In genomic region chr1:198265073-198265661, GRCh38 we compare ENCODE assay signal across 13 cellular contexts.
A peak's percentile ranks its signal among the peaks of the same experiment; 100 is the strongest.
DNase-seq lines count a peak whose midpoint lies in the region; ATAC-seq and TF ChIP-seq lines count a peak whose summit lies in the region.
"Had no signal": no experiment of that assay in that cellular context is flagged by ENCODE, and none has a peak within 500 bp of the region (broad histone marks: within the 10 kb centered on the region; RNA-seq: fewer than 3 reads in every experiment).

No MANE protein-coding gene starts in this region.

- no peak overlapping the region for H3K4me2 ChIP-seq in GM23338

- TF ChIP-seq CTCF in GM23338 (conservative IDR thresholded peaks at IDR 0.05; ENCODE audit: low read depth in 2 of 2) (no peak), fibroblast of pulmonary artery (IDR thresholded peaks at IDR 0.05; ENCODE audit: low read length, missing control alignments) (no peak), progenitor cell of endocrine pancreas (IDR thresholded peaks at IDR 0.05; ENCODE audit: unreplicated experiment) (no peak)

- H3F3A ChIP-seq in GM23338 (replicated peaks; ENCODE audit: low read depth) = no peaks in the 10 kb centered on the region

- H3K4me3 ChIP-seq in GM23338 = no peak overlapping the region
- no peak overlapping the region for H3K4me3 ChIP-seq in fibroblast of pulmonary artery (replicated peaks; ENCODE audit: low read depth, low read length)
- H3K4me3 ChIP-seq: MG63 had no signal

- no peak overlapping the region for H3K27ac ChIP-seq in GM23338 (ENCODE audit: low read depth)
- H3K27ac ChIP-seq: epithelial cell of prostate had no signal

- H3K9me2 ChIP-seq in GM23338 (ENCODE audit: insufficient read depth) = no peaks in the 10 kb centered on the region

- no peak for ATAC-seq in GM23338

- H3K9me3 Mint-ChIP-seq in GM23338 (no peaks in the 10 kb centered on the region), progenitor cell of endocrine pancreas (ENCODE audit: low read depth) (no peaks in the 10 kb centered on the region)
- H3K9me3 Mint-ChIP-seq: brain; CD4-positive, CD25-positive, alpha-beta regulatory T cell had no signal

- H3K4me1 Mint-ChIP-seq in GM23338 (peaks cover 4% of the 10 kb centered on the region; the same call in 1 of the 3 replicates), progenitor cell of endocrine pancreas (ENCODE audit: low read depth) (peaks cover 7% of the 10 kb centered on the region)

- H3K27me3 Mint-ChIP-seq in GM23338 (ENCODE audit: insufficient read depth, low read depth, poor library complexity) (no peaks in the 10 kb centered on the region), progenitor cell of endocrine pancreas (no peaks in the 10 kb centered on the region)
- H3K27me3 Mint-ChIP-seq: brain; CD4-positive, CD25-positive, alpha-beta regulatory T cell had no signal

- H4K20me1 ChIP-seq in GM23338 (replicated peaks; ENCODE audit: insufficient read depth) = no peaks in the 10 kb centered on the region

- H3K36me3 ChIP-seq in GM23338 (ENCODE audit: insufficient read depth) = no peaks in the 10 kb centered on the region

- H3K27ac Mint-ChIP-seq in GM23338 (no peak overlapping the region), progenitor cell of endocrine pancreas (peak overlapping the region; percentile 21)
- H3K27ac Mint-ChIP-seq: CD4-positive, CD25-positive, alpha-beta regulatory T cell had no signal

- no peaks in the 10 kb centered on the region for H3K79me2 ChIP-seq in GM23338 (replicated peaks; ENCODE audit: insufficient read depth)

- H3K4me1 ChIP-seq in GM23338 (ENCODE audit: insufficient read depth) = no peaks in the 10 kb centered on the region; the same call in 1 of the 2 replicates

- H2AFZ ChIP-seq in GM23338 = no peak overlapping the region

- no peak overlapping the region for H3K4me3 Mint-ChIP-seq in GM23338
- H3K4me3 Mint-ChIP-seq in progenitor cell of endocrine pancreas (ENCODE audit: low read depth) = no peak overlapping the region
- H3K4me3 Mint-ChIP-seq: brain; CD4-positive, CD25-positive, alpha-beta regulatory T cell had no signal

- peak; percentile 22 for DNase-seq in GM23338 (ENCODE audit: low spot score)
- peak; percentile 20 for DNase-seq in RPMI7951 (ENCODE audit: low read depth)
- DNase-seq in fibroblast of pulmonary artery (ENCODE audit: low read depth) = peak; percentile 86
- no peak for DNase-seq in progenitor cell of endocrine pancreas (ENCODE audit: low spot score, unreplicated experiment)
- no peak for DNase-seq in NCI-H446 treated with DMSO at 0.1 percent for 48 hours (lab: John Stamatoyannopoulos, UW)
- DNase-seq in iPS-NIHi11 (ENCODE audit: low spot score) = no peak
- no peak for DNase-seq in NCI-H510A (lab: John Stamatoyannopoulos, UW)
- DNase-seq in HCEC 1CT = no peak
- DNase-seq: CD4-positive, CD25-positive, alpha-beta regulatory T cell; MG63; NCI-H446 had no signal

- H3K36me3 Mint-ChIP-seq in GM23338 (ENCODE audit: low read depth) (no peaks in the 10 kb centered on the region), progenitor cell of endocrine pancreas (ENCODE audit: insufficient read depth) (no peaks in the 10 kb centered on the region)
- H3K36me3 Mint-ChIP-seq: brain had no signal

- H3K27me3 ChIP-seq in GM23338 (ENCODE audit: insufficient read depth) = no peaks in the 10 kb centered on the region
- H3K27me3 ChIP-seq: MG63 had no signal

TF ChIP-seq in GM23338, 12 proteins besides CTCF, POLR2A, EP300 and RAD21 (continues in another document):
- TF ChIP-seq NANOG (IDR thresholded peaks at IDR 0.05; ENCODE audit: borderline replicate concordance) (no peak), EZH2 (IDR thresholded peaks at IDR 0.05; ENCODE audit: low read depth, unreplicated experiment) (no peak), EZH2phosphoT487 (IDR thresholded peaks at IDR 0.05; ENCODE audit: unreplicated experiment) (no peak), ZNF331 (CRISPR knock-in tag; IDR thresholded peaks at IDR 0.05; ENCODE audit: low read depth) (no peak), ZNF114 (CRISPR knock-in tag; IDR thresholded peaks at IDR 0.05) (no peak), ETS1 (IDR thresholded peaks at IDR 0.05) (no peak), CREB1 (CRISPR knock-in tag; IDR thresholded peaks at IDR 0.05; ENCODE audit: low read depth) (no peak), REST (IDR thresholded peaks at IDR 0.05; ENCODE audit: unreplicated experiment) (no peak)

Comparison
In these comparisons a context has a peak if more than half of its experiments do, and no peak if none do; other contexts are left out.
1. DNase-seq: peak in GM23338 (single experiment), RPMI7951 (single experiment) and fibroblast of pulmonary artery (single experiment); none in progenitor cell of endocrine pancreas (single experiment), NCI-H446 treated with DMSO at 0.1 percent for 48 hours (single experiment), iPS-NIHi11 (single experiment), NCI-H510A (single experiment) and HCEC 1CT (single experiment).